17 cellular contexts compared by ENCODE assay signal in the genomic region with DNA sequence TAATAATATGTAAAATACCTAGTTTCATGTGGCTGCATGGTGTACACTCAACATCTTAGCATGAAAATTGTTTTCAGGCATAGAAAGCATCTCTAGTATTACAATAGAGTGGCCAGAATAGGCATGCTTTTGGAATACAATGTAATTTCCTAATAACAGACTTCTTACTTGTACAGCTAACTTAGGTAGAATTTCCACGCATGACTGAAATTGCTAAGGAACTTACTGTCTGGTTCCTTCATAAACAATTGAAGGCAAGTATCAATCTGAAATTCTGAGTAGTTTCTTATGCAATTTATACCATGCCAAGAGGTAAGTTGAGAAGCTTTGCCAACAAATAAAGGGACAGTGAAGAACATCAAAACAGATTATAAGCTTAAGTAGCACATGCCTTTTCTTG. TPM values are rescaled to one million over a fixed set of nuclear protein-coding genes. Genes with fewer than 3 reads are reported as not detected.
"Had no signal": no experiment of that assay in that cellular context is flagged by ENCODE, and none has a peak within 500 bp of the region (broad histone marks: within the 10 kb centered on the region; RNA-seq: fewer than 3 reads in every experiment).

No MANE protein-coding gene starts in this region.

- H3K9me3 ChIP-seq: adrenal gland, lower lobe of right lung, pancreas, thoracic aorta had no signal

- H3K27ac ChIP-seq: adrenal gland, lower lobe of right lung, thoracic aorta had no signal

- ATAC-seq: left cardiac atrium; stimulated activated effector memory CD8-positive, alpha-beta T cell treated with anti-CD3 and anti-CD28 coated beads, Interleukin-12 subunit alpha, Interleukin-12 subunit beta, amount 100 ng/mL, for 72 hours; WTC11 had no signal

- H3K27me3 ChIP-seq: adrenal gland, pancreas had no signal

- H3K36me3 ChIP-seq: adrenal gland, lower lobe of right lung, pancreas, thoracic aorta had no signal

- H3K4me3 ChIP-seq: adrenal gland, lower lobe of right lung, pancreas, thoracic aorta had no signal

- H3K4me1 ChIP-seq: adrenal gland had no signal

- DNase-seq: activated CD4-positive, alpha-beta memory T cell treated with anti-CD3 and anti-CD28 coated beads, Interleukin-2, amount 10 ng/mL, durations not matched to agents 7 days and 5 days; activated CD4-positive, alpha-beta T cell treated with anti-CD3 and anti-CD28 coated beads for 4 hours; activated naive CD4-positive, alpha-beta T cell treated with anti-CD3 and anti-CD28 coated beads, Interleukin-2, amount 10 ng/mL, durations not matched to agents 7 days and 5 days; activated T-cell treated with anti-CD3 and anti-CD28 coated beads, Interleukin-2, amount 50 U/mL, for 24 hours; adrenal gland; foreskin melanocyte; head of caudate nucleus; immature natural killer cell; left cardiac atrium; lower lobe of right lung had no signal

RNA-seq across cellular contexts. Expression of a gene that starts 26.7 kb away (rescaled TPM):
- total RNA-seq: activated CD4-positive, alpha-beta memory T cell treated with anti-CD3 and anti-CD28 coated beads, Interleukin-2, amount 10 ng/mL, durations not matched to agents 7 days and 5 days; cardiac septum; fibroblast of lung; left cardiac atrium; T-helper 1 cell treated with Interleukin-12 subunit alpha and Interleukin-12 subunit beta and Interleukin-4 antibody, amounts not matched to agents 30 ng/mL and 1 ng/mL, for 36 hours; WTC11 had no signal
- polyA plus RNA-seq: fibroblast of lung, pancreas had no signal
